1 cellular context compared by ENCODE assay signal in genomic region chr11:84962018-84962417, GRCh38.
TF ChIP-seq lines count a peak whose summit lies in the region.

No MANE protein-coding gene starts in this region.

TF ChIP-seq in GM23338, 12 proteins besides CTCF, POLR2A, EP300 and RAD21:
- TF ChIP-seq REST (IDR thresholded peaks at IDR 0.05; ENCODE audit: unreplicated experiment) (no peak), STAT1 (IDR thresholded peaks at IDR 0.05; ENCODE audit: unreplicated experiment) (no peak), ZNF462 (CRISPR knock-in tag; IDR thresholded peaks at IDR 0.05) (no peak), POLR2AphosphoS5 (IDR thresholded peaks at IDR 0.05; ENCODE audit: low read depth) (no peak), ETS1 (IDR thresholded peaks at IDR 0.05) (no peak), CREB1 (CRISPR knock-in tag; IDR thresholded peaks at IDR 0.05; ENCODE audit: low read depth) (no peak), ZNF114 (CRISPR knock-in tag; IDR thresholded peaks at IDR 0.05) (no peak), JUNB (IDR thresholded peaks at IDR 0.05; ENCODE audit: unreplicated experiment) (no peak), EZH2phosphoT487 (IDR thresholded peaks at IDR 0.05; ENCODE audit: unreplicated experiment) (no peak), ZNF331 (CRISPR knock-in tag; IDR thresholded peaks at IDR 0.05; ENCODE audit: low read depth) (no peak)
